Comparison of ENCODE assay signal across 20 cellular contexts in the genomic region with DNA sequence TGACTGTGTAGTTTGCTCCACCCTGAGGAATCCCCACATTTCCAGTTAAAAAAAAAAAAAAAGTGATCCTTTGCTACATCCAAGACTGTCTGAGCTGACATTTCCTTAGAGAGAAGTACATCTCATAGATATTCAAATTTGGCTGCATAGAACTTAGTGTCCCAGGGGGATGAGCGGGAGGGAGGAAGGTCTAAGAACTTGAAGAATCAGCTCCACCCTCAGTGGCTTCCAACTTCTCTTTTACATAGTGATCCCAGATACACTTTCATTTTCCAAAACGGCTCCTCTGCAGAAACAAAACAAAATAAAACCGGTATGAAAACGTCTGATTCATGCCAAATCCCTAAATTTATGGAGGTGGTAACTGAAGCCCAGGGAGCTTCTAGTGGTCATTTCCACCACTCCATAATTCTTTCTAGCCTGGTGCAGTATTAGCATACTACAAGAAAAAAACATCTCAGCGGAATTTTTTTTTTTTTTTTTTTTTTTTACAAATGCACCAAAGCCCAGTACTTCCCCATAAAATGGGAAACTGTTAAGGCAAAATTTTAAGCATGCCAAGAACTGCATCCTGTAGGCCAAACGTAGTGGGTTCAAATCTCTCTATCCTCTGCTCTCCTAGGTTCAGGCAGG. TPM values are rescaled to one million over a fixed set of nuclear protein-coding genes. Genes with fewer than 3 reads are reported as not detected.
DNase-seq lines count a peak whose midpoint lies in the region; ATAC-seq and TF ChIP-seq lines count a peak whose summit lies in the region.
"Had no signal": no experiment of that assay in that cellular context is flagged by ENCODE, and none has a peak within 500 bp of the region (broad histone marks: within the 10 kb centered on the region; RNA-seq: fewer than 3 reads in every experiment).

No MANE protein-coding gene starts in this region.

- peaks cover 11% of the 10 kb centered on the region for H3K4me1 Mint-ChIP-seq in dendritic cell treated with granulocyte-macrophage colony-stimulating factor and Interleukin-4, amounts not matched to agents 40 ng/mL and 50 ng/mL, for 4 days (ENCODE audit: low read depth)
- H3K4me1 Mint-ChIP-seq: immature natural killer cell had no signal

- H3K9me3 ChIP-seq in BLaER1 treated with 17β-estradiol and CSF1 and Interleukin-3, amounts not matched to agents 10 nM and 100 nM (replicated peaks in 1 of 11), result peaks cover 0 to 27% (median 0%) of the 10 kb centered on the region in 11 experiments; a peak in 6 of 22 replicates
- H3K9me3 ChIP-seq in right lobe of liver (no peaks in the 10 kb centered on the region), skeletal muscle tissue (ENCODE audit: control insufficient read depth in 3 of 3, low read length in 3 of 3) (no peaks in the 10 kb centered on the region), transverse colon (no peaks in the 10 kb centered on the region)
- H3K9me3 ChIP-seq: Peyer's patch had no signal

- H3K36me3 Mint-ChIP-seq in dendritic cell treated with granulocyte-macrophage colony-stimulating factor and Interleukin-4, amounts not matched to agents 40 ng/mL and 50 ng/mL, for 4 days (ENCODE audit: low read depth), result peaks cover 14% of the 10 kb centered on the region
- H3K36me3 Mint-ChIP-seq: type B pancreatic cell had no signal

- TF ChIP-seq EP300 in transverse colon (IDR thresholded peaks at IDR 0.05; ENCODE audit: low read depth), result no peak

- peak overlapping the region in 5 of 10 experiments; percentile 24 to 36 (median 30); a peak in 6 of 20 replicates for H3K4me3 ChIP-seq in BLaER1 treated with 17β-estradiol and CSF1 and Interleukin-3, amounts not matched to agents 10 nM and 100 nM
- H3K4me3 ChIP-seq in right lobe of liver (peak overlapping the region in 1 of 3 donors; percentile 19), skeletal muscle tissue (ENCODE audit: low read length in 3 of 3) (peak overlapping the region in 1 of 3 donors; percentile 54), transverse colon (no peak overlapping the region)
- H3K4me3 ChIP-seq: Peyer's patch had no signal

- ATAC-seq in right lobe of liver, result peak; percentile 35 to 70 (median 57)
- ATAC-seq: activated T-cell treated with anti-CD3 and anti-CD28 coated beads, Interleukin-2, amount 50 U/mL, for 4 hours; HCT116 had no signal

- H3K27ac Mint-ChIP-seq in dendritic cell treated with granulocyte-macrophage colony-stimulating factor and Interleukin-4, amounts not matched to agents 40 ng/mL and 50 ng/mL, for 4 days, result peak overlapping the region; percentile 45
- H3K27ac Mint-ChIP-seq: immature natural killer cell, type B pancreatic cell had no signal

- H4K20me1 ChIP-seq in BLaER1 treated with 17β-estradiol and CSF1 and Interleukin-3, amounts not matched to agents 10 nM and 100 nM, result no peaks in the 10 kb centered on the region

- H3K9me3 Mint-ChIP-seq in dendritic cell treated with granulocyte-macrophage colony-stimulating factor and Interleukin-4, amounts not matched to agents 40 ng/mL and 50 ng/mL, for 4 days, result peaks cover 19% of the 10 kb centered on the region
- H3K9me3 Mint-ChIP-seq: activated T-cell treated with anti-CD3 and anti-CD28 coated beads, Interleukin-2, amount 50 U/mL, for 4 hours; immature natural killer cell; type B pancreatic cell had no signal

- TF ChIP-seq CTCF in right lobe of liver (IDR thresholded peaks at IDR 0.05) (no peak), transverse colon (IDR thresholded peaks at IDR 0.05) (no peak)

- DNase-seq in right lobe of liver (no peak), Kasumi-1 (lab: John Stamatoyannopoulos, UW) (no peak), transverse colon (no peak), NOMO-1 treated with dmso at 0.1 percent for 144 hours (lab: John Stamatoyannopoulos, UW; ENCODE audit: unreplicated experiment) (no peak), NCI-H2227 treated with DMSO at 0.1 percent for 48 hours (lab: John Stamatoyannopoulos, UW) (no peak)
- DNase-seq: activated CD4-positive, alpha-beta T cell treated with anti-CD3 and anti-CD28 coated beads, Interleukin-2, amount 50 U/mL, for 4 hours; activated naive CD4-positive, alpha-beta T cell treated with anti-CD3 and anti-CD28 coated beads, Interleukin-2, amount 50 U/mL, for 16 hours; activated T-cell treated with anti-CD3 and anti-CD28 coated beads, Interleukin-2, amount 50 U/mL, for 4 hours; immature natural killer cell; KBM-7; NCI-H1105 treated with DMSO at 0.1 percent for 48 hours; NCI-H2171; NCI-H748 treated with DMSO at 0.1 percent for 48 hours; Peyer's patch; SW 1271 had no signal

- H3K36me3 ChIP-seq in BLaER1 treated with 17β-estradiol and CSF1 and Interleukin-3, amounts not matched to agents 10 nM and 100 nM, result peaks cover 0 to 8% (median 0%) of the 10 kb centered on the region in 11 experiments; a peak in 1 of 22 replicates
- H3K36me3 ChIP-seq in right lobe of liver (no peaks in the 10 kb centered on the region), skeletal muscle tissue (ENCODE audit: control insufficient read depth in 3 of 3, insufficient read depth in 3 of 3, low read length in 3 of 3) (no peaks in the 10 kb centered on the region), transverse colon (no peaks in the 10 kb centered on the region)
- H3K36me3 ChIP-seq: Peyer's patch had no signal

- intact Hi-C loops in dendritic cell treated with granulocyte-macrophage colony-stimulating factor and Interleukin-4, amounts not matched to agents 40 ng/mL and 50 ng/mL, for 4 days (cut with micrococcal nuclease), result no loop called here
- intact Hi-C loops in right lobe of liver (cut with DNase I) (no loop called here), transverse colon (cut with DNase I; ENCODE audit: low total_unique reads) (no loop called here)

- 31% methylated on average over 6 of the region's 6 CpGs for WGBS in right lobe of liver (ENCODE audit: insufficient coverage, low coverage, low lambda C conversion rate, missing lambda C conversion rate)
- 24 to 32% methylated on average over 5 to 6 of the region's 6 CpGs for WGBS in transverse colon (ENCODE audit: low coverage in 1 of 2), 2 donors

- H3K27me3 Mint-ChIP-seq in dendritic cell treated with granulocyte-macrophage colony-stimulating factor and Interleukin-4, amounts not matched to agents 40 ng/mL and 50 ng/mL, for 4 days, result peaks cover 36% of the 10 kb centered on the region

- in situ Hi-C loops in transverse colon (cut with MboI; ENCODE audit: low pct_ligation_motif_present in 1 of 4, low pct_unique_long_range_greater_than_20kb in 1 of 4, low sequenced_read_pairs in 3 of 4), result no loop called here

- peak overlapping the region; percentile 45 for H3K4me3 Mint-ChIP-seq in dendritic cell treated with granulocyte-macrophage colony-stimulating factor and Interleukin-4, amounts not matched to agents 40 ng/mL and 50 ng/mL, for 4 days
- H3K4me3 Mint-ChIP-seq: activated T-cell treated with anti-CD3 and anti-CD28 coated beads, Interleukin-2, amount 50 U/mL, for 4 hours; immature natural killer cell; type B pancreatic cell had no signal

- no peak overlapping the region for H3K27ac ChIP-seq in BLaER1 treated with 17β-estradiol and CSF1 and Interleukin-3, amounts not matched to agents 10 nM and 100 nM
- H3K27ac ChIP-seq in right lobe of liver (no peak overlapping the region), skeletal muscle tissue (ENCODE audit: low read depth, low read length) (peak overlapping the region; percentile 2), transverse colon (peak overlapping the region in 1 of 4 donors; percentile 21)
- H3K27ac ChIP-seq: Peyer's patch had no signal

- no peak overlapping the region; a peak in 1 of 22 replicates for H3K9ac ChIP-seq in BLaER1 treated with 17β-estradiol and CSF1 and Interleukin-3, amounts not matched to agents 10 nM and 100 nM
- H3K9ac ChIP-seq in skeletal muscle tissue (ENCODE audit: low read depth in 1 of 3, low read length in 3 of 3), result no peak overlapping the region

- H3K4me2 ChIP-seq in BLaER1 treated with 17β-estradiol and CSF1 and Interleukin-3, amounts not matched to agents 10 nM and 100 nM, result peak overlapping the region; percentile 5 to 61 (median 36); a peak in 14 of 22 replicates

- peaks cover 0 to 17% (median 7%) of the 10 kb centered on the region in 10 experiments; a peak in 11 of 20 replicates for H3K4me1 ChIP-seq in BLaER1 treated with 17β-estradiol and CSF1 and Interleukin-3, amounts not matched to agents 10 nM and 100 nM
- H3K4me1 ChIP-seq in right lobe of liver, result no peaks in the 10 kb centered on the region
- peaks cover 3 to 13% (median 4%) of the 10 kb centered on the region in 3 donors for H3K4me1 ChIP-seq in skeletal muscle tissue (ENCODE audit: control insufficient read depth in 3 of 3, insufficient read depth in 3 of 3, low read length in 3 of 3)
- H3K4me1 ChIP-seq in transverse colon, result no peaks in the 10 kb centered on the region
- H3K4me1 ChIP-seq: Peyer's patch had no signal

- H3K27me3 ChIP-seq in BLaER1 treated with 17β-estradiol and CSF1 and Interleukin-3, amounts not matched to agents 10 nM and 100 nM, result no peaks in the 10 kb centered on the region
- H3K27me3 ChIP-seq in right lobe of liver (no peaks in the 10 kb centered on the region), skeletal muscle tissue (ENCODE audit: control insufficient read depth in 3 of 3, insufficient read depth in 3 of 3, low read length in 3 of 3) (no peaks in the 10 kb centered on the region), transverse colon (no peaks in the 10 kb centered on the region)
- H3K27me3 ChIP-seq: Peyer's patch had no signal

- TF ChIP-seq POLR2A in right lobe of liver (IDR thresholded peaks at IDR 0.05) (no peak), transverse colon (IDR thresholded peaks at IDR 0.05) (no peak)

RNA-seq across cellular contexts. Expression of a gene that starts 29.4 kb away (rescaled TPM):
- total RNA-seq in right lobe of liver (10 to 100 TPM; 19.0 to 43.8 (median 27.7) TPM), skeletal muscle tissue (17.2 TPM), transverse colon (10 to 100 TPM in 3 of 4 donors, 1 to 10 TPM in 1; 8.4 to 25.2 (median 14.0) TPM)
